Comparison of ENCODE assay signal across 8 cellular contexts in genomic region chr6:27019651-27020552, GRCh38.
A peak's percentile ranks its signal among the peaks of the same experiment; 100 is the strongest.
DNase-seq lines count a peak whose midpoint lies in the region; ATAC-seq lines count a peak whose summit lies in the region.

No MANE protein-coding gene starts in this region.

- H3K9me3 ChIP-seq in mesodermal cell (ENCODE audit: control insufficient read depth, low read length): no peaks in the 10 kb centered on the region

- peak overlapping the region; percentile 63 for H3K4me3 ChIP-seq in mesodermal cell (ENCODE audit: extremely low read depth, insufficient read depth, low read length, poor library complexity, severe bottlenecking)

- peak; percentile 97 for DNase-seq in ELF-1 (ENCODE audit: low read depth, low spot score)
- DNase-seq in NCI-H460 (ENCODE audit: extremely low read depth, low read depth): peak; percentile 86
- peak; percentile 90 for DNase-seq in activated CD8-positive, alpha-beta memory T cell treated with anti-CD3 and anti-CD28 coated beads, Interleukin-2, amount 50 U/mL, for 48 hours
- DNase-seq in epithelial cell of prostate (ENCODE audit: low read depth, low spot score): peak; percentile 57
- peak; percentile 10 for DNase-seq in stimulated activated CD8-positive, alpha-beta memory T cell treated with anti-CD3 and anti-CD28 coated beads, Interleukin-12 subunit alpha, Interleukin-12 subunit beta, amount 100 ng/mL, for 4 hours (ENCODE audit: low read depth)

- ATAC-seq in HG02759 (IDR thresholded peaks at IDR 0.05; ENCODE audit: unreplicated experiment) (peak; percentile 77), GM21367 (IDR thresholded peaks at IDR 0.05; ENCODE audit: unreplicated experiment) (no peak)

- H3K27ac ChIP-seq in epithelial cell of prostate: peak overlapping the region; percentile 95
- H3K27ac ChIP-seq in mesodermal cell (ENCODE audit: low read depth, low read length, severe bottlenecking): peak overlapping the region; percentile 98

- WGBS in mesodermal cell (ENCODE audit: insufficient coverage in 2 of 2), 2 experiments: 1 to 2% methylated on average over 35 to 40 of the region's 58 CpGs

- no peaks in the 10 kb centered on the region for H3K4me1 ChIP-seq in mesodermal cell (ENCODE audit: control insufficient read depth, insufficient read depth, low read length, poor library complexity, severe bottlenecking)

- H3K36me3 ChIP-seq in mesodermal cell (ENCODE audit: control insufficient read depth, insufficient read depth, low read length): no peaks in the 10 kb centered on the region

Comparison
In these comparisons a context has a peak if more than half of its experiments do, and no peak if none do; other contexts are left out.
1. DNase-seq: peak in every context shown above with its lines; median percentile 97 in ELF-1; 90 in activated CD8-positive, alpha-beta memory T cell treated with anti-CD3 and anti-CD28 coated beads, Interleukin-2, amount 50 U/mL, for 48 hours; 86 in NCI-H460; 57 in epithelial cell of prostate; 10 in stimulated activated CD8-positive, alpha-beta memory T cell treated with anti-CD3 and anti-CD28 coated beads, Interleukin-12 subunit alpha, Interleukin-12 subunit beta, amount 100 ng/mL, for 4 hours.